In the genomic region with DNA sequence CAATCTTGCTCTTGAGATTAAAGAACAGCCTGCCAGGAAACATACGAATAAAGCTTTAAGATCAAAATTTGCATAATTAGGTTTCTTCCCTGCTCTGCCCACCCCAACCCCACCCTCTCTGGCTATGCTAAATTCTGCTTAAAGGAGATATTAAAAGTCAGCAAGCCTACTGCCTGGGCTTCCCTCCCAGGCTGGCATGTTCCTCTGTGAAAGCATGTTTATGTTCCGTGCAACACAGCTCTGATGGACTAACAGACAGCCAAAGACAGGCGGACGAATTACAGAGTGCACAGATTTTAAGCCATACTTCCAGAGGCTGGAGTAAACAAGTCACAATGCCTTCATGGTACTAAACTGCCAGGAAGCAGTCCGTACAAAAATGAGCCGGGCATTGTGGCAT, we compare ENCODE assay signal across 16 cellular contexts.
"Had no signal": no experiment of that assay in that cellular context is flagged by ENCODE, and none has a peak within 500 bp of the region (broad histone marks: within the 10 kb centered on the region; RNA-seq: fewer than 3 reads in every experiment).

No MANE protein-coding gene starts in this region.

- H3K9me3 Mint-ChIP-seq: dendritic cell treated with granulocyte-macrophage colony-stimulating factor and Interleukin-4, amounts not matched to agents 40 ng/mL and 50 ng/mL, for 4 days; naive thymus-derived CD8-positive, alpha-beta T cell had no signal

- H3K4me3 ChIP-seq: ascending aorta, breast epithelium, esophagus squamous epithelium, thyroid gland had no signal

- H3K27me3 Mint-ChIP-seq: dendritic cell treated with granulocyte-macrophage colony-stimulating factor and Interleukin-4, amounts not matched to agents 40 ng/mL and 50 ng/mL, for 4 days; naive thymus-derived CD8-positive, alpha-beta T cell; stimulated activated naive B cell treated with anti-CD40 and anti-IgM and Interleukin-4, amounts not matched to agents 10 μg/mL and 1 μg/mL and 100 μg/mL, for 72 hours had no signal

- H3K27me3 ChIP-seq: ascending aorta, breast epithelium, esophagus squamous epithelium, foreskin keratinocyte, neutrophil, thyroid gland had no signal

- H3K4me1 ChIP-seq: breast epithelium, foreskin keratinocyte, thyroid gland had no signal

- H3K9me3 ChIP-seq: ascending aorta, breast epithelium, esophagus squamous epithelium, neutrophil, thyroid gland had no signal

- H3K4me3 Mint-ChIP-seq: dendritic cell treated with granulocyte-macrophage colony-stimulating factor and Interleukin-4, amounts not matched to agents 40 ng/mL and 50 ng/mL, for 4 days; naive thymus-derived CD8-positive, alpha-beta T cell; stimulated activated naive B cell treated with anti-CD40 and anti-IgM and Interleukin-4, amounts not matched to agents 10 μg/mL and 1 μg/mL and 100 μg/mL, for 72 hours had no signal

- H3K27ac ChIP-seq: ascending aorta, esophagus squamous epithelium, foreskin keratinocyte, neutrophil, thyroid gland had no signal

- ATAC-seq: foreskin keratinocyte; naive thymus-derived CD8-positive, alpha-beta T cell had no signal

- H3K36me3 ChIP-seq: ascending aorta, breast epithelium, neutrophil, thyroid gland had no signal

- DNase-seq: activated CD4-positive, alpha-beta T cell treated with anti-CD3 and anti-CD28 coated beads, Interleukin-2, amount 50 U/mL, for 1 hour; activated CD8-positive, alpha-beta memory T cell treated with anti-CD3 and anti-CD28 coated beads, Interleukin-2, amount 50 U/mL, for 48 hours; activated effector memory CD4-positive, alpha-beta T cell treated with anti-CD3 and anti-CD28 coated beads, Interleukin-2, amount 50 U/mL, for 16 hours; activated naive CD4-positive, alpha-beta T cell treated with anti-CD3 and anti-CD28 coated beads, Interleukin-2, amount 50 U/mL, for 16 hours; activated T-cell treated with anti-CD3 and anti-CD28 coated beads, Interleukin-2, amount 50 U/mL, for 48 hours; effector memory CD4-positive, alpha-beta T cell; esophagus squamous epithelium; foreskin keratinocyte; naive thymus-derived CD8-positive, alpha-beta T cell; stimulated activated naive B cell treated with anti-CD40 and anti-IgM and Interleukin-4, amounts not matched to agents 10 μg/mL and 1 μg/mL and 100 μg/mL, for 72 hours; T1000 had no signal
